Comparison of ENCODE assay signal across 1 cellular context in the genomic region with DNA sequence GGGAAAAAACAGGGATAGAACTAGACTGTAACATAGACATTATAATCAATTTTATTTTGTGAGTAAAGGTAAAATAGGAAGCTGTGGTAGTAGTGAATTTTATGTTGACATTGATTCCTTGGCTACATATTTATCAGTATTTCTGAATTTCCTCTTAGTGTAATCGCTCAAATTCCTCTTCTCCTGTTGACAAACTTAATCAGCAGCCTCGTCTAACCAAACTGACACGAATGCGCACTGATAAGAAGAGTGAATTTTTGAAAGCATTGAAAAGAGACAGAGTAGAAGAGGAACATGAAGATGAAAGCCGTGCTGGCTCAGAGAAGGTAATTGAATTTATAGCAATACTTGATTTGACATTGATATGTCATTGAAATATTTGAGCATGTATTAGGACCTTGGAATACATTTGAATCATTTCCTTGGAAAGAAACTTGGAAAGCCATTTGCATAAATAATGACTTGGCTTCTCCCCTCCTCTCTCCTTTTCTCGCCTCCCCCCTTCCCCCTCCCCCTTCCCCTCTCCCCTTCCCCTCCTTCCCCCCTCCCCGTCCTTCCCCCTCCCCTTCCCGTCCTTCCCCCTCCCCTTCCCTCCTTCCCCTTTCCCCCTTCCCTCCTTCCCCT.
TF ChIP-seq lines count a peak whose summit lies in the region.

No MANE protein-coding gene starts in this region.

TF ChIP-seq in HepG2, 621 proteins besides CTCF, POLR2A, EP300 and RAD21 (continued from another document):
- TF ChIP-seq, protein P1, sequence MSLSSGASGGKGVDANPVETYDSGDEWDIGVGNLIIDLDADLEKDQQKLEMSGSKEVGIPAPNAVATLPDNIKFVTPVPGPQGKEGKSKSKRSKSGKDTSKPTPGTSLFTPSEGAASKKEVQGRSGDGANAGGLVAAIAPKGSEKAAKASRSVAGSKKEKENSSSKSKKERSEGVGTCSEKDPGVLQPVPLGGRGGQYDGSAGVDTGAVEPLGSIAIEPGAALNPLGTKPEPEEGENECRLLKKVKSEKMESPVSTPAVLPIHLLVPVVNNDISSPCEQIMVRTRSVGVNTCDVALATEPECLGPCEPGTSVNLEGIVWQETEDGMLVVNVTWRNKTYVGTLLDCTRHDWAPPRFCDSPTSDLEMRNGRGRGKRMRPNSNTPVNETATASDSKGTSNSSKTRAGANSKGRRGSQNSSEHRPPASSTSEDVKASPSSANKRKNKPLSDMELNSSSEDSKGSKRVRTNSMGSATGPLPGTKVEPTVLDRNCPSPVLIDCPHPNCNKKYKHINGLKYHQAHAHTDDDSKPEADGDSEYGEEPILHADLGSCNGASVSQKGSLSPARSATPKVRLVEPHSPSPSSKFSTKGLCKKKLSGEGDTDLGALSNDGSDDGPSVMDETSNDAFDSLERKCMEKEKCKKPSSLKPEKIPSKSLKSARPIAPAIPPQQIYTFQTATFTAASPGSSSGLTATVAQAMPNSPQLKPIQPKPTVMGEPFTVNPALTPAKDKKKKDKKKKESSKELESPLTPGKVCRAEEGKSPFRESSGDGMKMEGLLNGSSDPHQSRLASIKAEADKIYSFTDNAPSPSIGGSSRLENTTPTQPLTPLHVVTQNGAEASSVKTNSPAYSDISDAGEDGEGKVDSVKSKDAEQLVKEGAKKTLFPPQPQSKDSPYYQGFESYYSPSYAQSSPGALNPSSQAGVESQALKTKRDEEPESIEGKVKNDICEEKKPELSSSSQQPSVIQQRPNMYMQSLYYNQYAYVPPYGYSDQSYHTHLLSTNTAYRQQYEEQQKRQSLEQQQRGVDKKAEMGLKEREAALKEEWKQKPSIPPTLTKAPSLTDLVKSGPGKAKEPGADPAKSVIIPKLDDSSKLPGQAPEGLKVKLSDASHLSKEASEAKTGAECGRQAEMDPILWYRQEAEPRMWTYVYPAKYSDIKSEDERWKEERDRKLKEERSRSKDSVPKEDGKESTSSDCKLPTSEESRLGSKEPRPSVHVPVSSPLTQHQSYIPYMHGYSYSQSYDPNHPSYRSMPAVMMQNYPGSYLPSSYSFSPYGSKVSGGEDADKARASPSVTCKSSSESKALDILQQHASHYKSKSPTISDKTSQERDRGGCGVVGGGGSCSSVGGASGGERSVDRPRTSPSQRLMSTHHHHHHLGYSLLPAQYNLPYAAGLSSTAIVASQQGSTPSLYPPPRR (CRISPR knock-in tag; IDR thresholded peaks at IDR 0.05; ENCODE audit: borderline replicate concordance): no peak
- TF ChIP-seq MYC (CRISPR knock-in tag; IDR thresholded peaks at IDR 0.05; ENCODE audit: borderline replicate concordance) (no peak), ATF1 (CRISPR knock-in tag; IDR thresholded peaks at IDR 0.05) (no peak)
